Comparison of ENCODE assay signal across 8 cellular contexts in the genomic region with DNA sequence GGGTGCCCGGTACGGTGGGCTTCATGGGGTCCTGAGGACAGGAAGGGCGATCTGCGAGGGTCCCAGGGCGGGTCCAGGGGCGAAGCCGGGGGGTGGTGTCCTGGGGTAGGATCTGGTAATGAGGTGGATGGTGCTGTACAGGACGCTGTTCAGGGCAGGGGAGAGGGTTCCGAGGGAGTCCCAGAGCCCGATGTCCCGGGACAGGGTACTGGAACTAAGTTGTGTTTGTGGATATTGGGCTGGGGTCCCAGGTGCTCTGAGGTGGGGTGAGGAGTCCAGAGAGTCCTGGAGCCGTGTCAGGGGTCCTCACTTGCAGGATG. TPM values are rescaled to one million over a fixed set of nuclear protein-coding genes. Genes with fewer than 3 reads are reported as not detected.
DNase-seq lines count a peak whose midpoint lies in the region; ATAC-seq and TF ChIP-seq lines count a peak whose summit lies in the region.

No MANE protein-coding gene starts in this region.

- peak overlapping the region; percentile 88 to 96 (median 95) for H3K4me3 Mint-ChIP-seq in CD4-positive, alpha-beta memory T cell
- H3K4me3 Mint-ChIP-seq in activated naive CD8-positive, alpha-beta T cell treated with anti-CD3 and anti-CD28 coated beads, Interleukin-2, amount 50 U/mL, for 24 hours: peak overlapping the region; percentile 93

- TF ChIP-seq CTCF in thyroid gland (IDR thresholded peaks at IDR 0.05): no peak

- H3K27ac ChIP-seq in CD4-positive, alpha-beta memory T cell (ENCODE audit: low read depth, low read length): peak overlapping the region; percentile 77
- peak overlapping the region; percentile 97 for H3K27ac ChIP-seq in layer of hippocampus (ENCODE audit: low read depth, low read length)
- peak overlapping the region in 2 of 3 donors; percentile 76 to 84 for H3K27ac ChIP-seq in thyroid gland

- H3K36me3 ChIP-seq in CD4-positive, alpha-beta memory T cell (ENCODE audit: insufficient read depth, low read length): peaks cover 8% of the 10 kb centered on the region
- peaks cover 3 to 12% of the 10 kb centered on the region in 2 donors for H3K36me3 ChIP-seq in thyroid gland

- no peak for TF ChIP-seq POLR2A in thyroid gland (IDR thresholded peaks at IDR 0.05)

- 1 to 2% methylated on average over 7 to 11 of the region's 12 CpGs for WGBS in thyroid gland, 2 donors

- no peaks in the 10 kb centered on the region for H3K27me3 ChIP-seq in CD4-positive, alpha-beta memory T cell (ENCODE audit: insufficient read depth, low read length)
- no peaks in the 10 kb centered on the region for H3K27me3 ChIP-seq in layer of hippocampus (ENCODE audit: control insufficient read depth, insufficient read depth, low read length)
- H3K27me3 ChIP-seq in thyroid gland: no peaks in the 10 kb centered on the region

- H3K4me3 ChIP-seq in CD4-positive, alpha-beta memory T cell (ENCODE audit: low read length in 2 of 2): peak overlapping the region; percentile 62 to 64
- H3K4me3 ChIP-seq in thyroid gland (replicated peaks in 1 of 3): peak overlapping the region; percentile 81 to 94 (median 83)

- DNase-seq in CD4-positive, alpha-beta memory T cell: no peak
- DNase-seq in activated naive CD8-positive, alpha-beta T cell treated with anti-CD3 and anti-CD28 coated beads, Interleukin-2, amount 50 U/mL, for 24 hours: no peak
- DNase-seq in thyroid gland: no peak
- DNase-seq in inferior parietal cortex (ENCODE audit: extremely low spot score): no peak
- DNase-seq in NAMALWA (ENCODE audit: low spot score): no peak

- H3K27ac Mint-ChIP-seq in CD4-positive, alpha-beta memory T cell: peak overlapping the region; percentile 38 to 95 (median 92)
- H3K27ac Mint-ChIP-seq in activated naive CD8-positive, alpha-beta T cell treated with anti-CD3 and anti-CD28 coated beads, Interleukin-2, amount 50 U/mL, for 24 hours: peak overlapping the region; percentile 89

- CTCF ChIA-PET in CD4-positive, alpha-beta memory T cell (lab: Charles Lee; ENCODE audit: partially characterized antibody): interaction anchor here (0.8 to 1.5 kb wide), 6 partner anchors 20 to 120 kb away, joined by 4 to 6 read pairs (median 4); a partner anchor contains a TSS

- peaks cover 0 to 3% (median 0%) of the 10 kb centered on the region in 8 donors for H3K9me3 Mint-ChIP-seq in CD4-positive, alpha-beta memory T cell
- peaks cover 8% of the 10 kb centered on the region for H3K9me3 Mint-ChIP-seq in activated naive CD8-positive, alpha-beta T cell treated with anti-CD3 and anti-CD28 coated beads, Interleukin-2, amount 50 U/mL, for 24 hours

- peaks cover 0 to 6% of the 10 kb centered on the region in 2 donors for H3K9me3 ChIP-seq in CD4-positive, alpha-beta memory T cell (ENCODE audit: control insufficient read depth in 1 of 2, low read length in 2 of 2)
- H3K9me3 ChIP-seq in thyroid gland: no peaks in the 10 kb centered on the region

- peaks cover 7 to 22% of the 10 kb centered on the region in 2 donors for H3K36me3 Mint-ChIP-seq in CD4-positive, alpha-beta memory T cell
- peaks cover 15% of the 10 kb centered on the region for H3K36me3 Mint-ChIP-seq in activated naive CD8-positive, alpha-beta T cell treated with anti-CD3 and anti-CD28 coated beads, Interleukin-2, amount 50 U/mL, for 24 hours (ENCODE audit: low read depth)

- H3K27me3 Mint-ChIP-seq in CD4-positive, alpha-beta memory T cell: no peaks in the 10 kb centered on the region
- H3K27me3 Mint-ChIP-seq in activated naive CD8-positive, alpha-beta T cell treated with anti-CD3 and anti-CD28 coated beads, Interleukin-2, amount 50 U/mL, for 24 hours: no peaks in the 10 kb centered on the region

- intact Hi-C loops in CD4-positive, alpha-beta memory T cell (cut with micrococcal nuclease): loop anchor here (1.0 kb wide), 1 partner anchor 20 kb away; a partner anchor contains a TSS
- intact Hi-C loops in thyroid gland (cut with DNase I): no loop called here

- ATAC-seq in HG02885 (IDR thresholded peaks at IDR 0.05; ENCODE audit: poor library complexity, unreplicated experiment) (peak; percentile 13), HG02884 (IDR thresholded peaks at IDR 0.05; ENCODE audit: unreplicated experiment) (no peak)
- peak; percentile 3 for ATAC-seq in activated naive CD8-positive, alpha-beta T cell treated with anti-CD3 and anti-CD28 coated beads, Interleukin-2, amount 50 U/mL, for 24 hours

- H3K4me1 ChIP-seq in CD4-positive, alpha-beta memory T cell (ENCODE audit: insufficient read depth, low read length): peaks cover 19% of the 10 kb centered on the region
- peaks cover 21 to 25% of the 10 kb centered on the region in 2 donors for H3K4me1 ChIP-seq in thyroid gland

- POLR2A ChIA-PET in CD4-positive, alpha-beta memory T cell (lab: Charles Lee; ENCODE audit: partially characterized antibody): interaction anchor here (0.8 to 2.8 kb wide), 10 partner anchors 9 to 1090 kb away, joined by 3 to 45 read pairs (median 4); a partner anchor contains a TSS

- H3K4me1 Mint-ChIP-seq in CD4-positive, alpha-beta memory T cell: peaks cover 21 to 42% (median 30%) of the 10 kb centered on the region in 4 donors
- peaks cover 42% of the 10 kb centered on the region for H3K4me1 Mint-ChIP-seq in activated naive CD8-positive, alpha-beta T cell treated with anti-CD3 and anti-CD28 coated beads, Interleukin-2, amount 50 U/mL, for 24 hours

RNA-seq across cellular contexts. Expression of a gene that starts 0.4 kb away (rescaled TPM):
- 100 to 1,000 TPM; 112 to 114 TPM for total RNA-seq in CD4-positive, alpha-beta memory T cell
- 10 to 100 TPM in 1 of 2 donors, 1 to 10 TPM in 1; 5.5 to 18.1 TPM for polyA plus RNA-seq in CD4-positive, alpha-beta memory T cell
- 10 to 100 TPM; 37.1 to 67.2 (median 55.7) TPM for total RNA-seq in thyroid gland

RNA-seq across cellular contexts. Expression of a gene that starts 15.5 kb away (rescaled TPM):
- total RNA-seq in CD4-positive, alpha-beta memory T cell: 1 to 10 TPM in 1 of 2 experiments, under 1 TPM in 1; 0.55 to 1.0 TPM
- not detected for polyA plus RNA-seq in CD4-positive, alpha-beta memory T cell
- 1 to 10 TPM in 2 of 4 donors, under 1 TPM in 2; 0.11 to 2.0 (median 0.80) TPM for total RNA-seq in thyroid gland

RNA-seq across cellular contexts. Expression of a gene that starts 19.4 kb away (rescaled TPM):
- 10 to 100 TPM; 60.4 to 65.0 TPM for total RNA-seq in CD4-positive, alpha-beta memory T cell
- polyA plus RNA-seq in CD4-positive, alpha-beta memory T cell: 10 to 100 TPM; 45.9 to 46.9 TPM
- total RNA-seq in thyroid gland: 10 to 100 TPM; 51.0 to 75.0 (median 58.9) TPM

RNA-seq across cellular contexts. Expression of a gene that starts 32.4 kb away (rescaled TPM):
- 1 to 10 TPM; 1.1 to 1.2 TPM for total RNA-seq in CD4-positive, alpha-beta memory T cell
- polyA plus RNA-seq in CD4-positive, alpha-beta memory T cell: under 1 TPM in 1 of 2 donors, not detected in 1; 0.19 TPM
- total RNA-seq in thyroid gland: under 1 TPM in 1 of 4 donors, not detected in 3; 0.40 TPM

RNA-seq across cellular contexts. Expression of a gene that starts 49.8 kb away (rescaled TPM):
- total RNA-seq in CD4-positive, alpha-beta memory T cell: not detected
- polyA plus RNA-seq in CD4-positive, alpha-beta memory T cell: under 1 TPM; 0.07 to 0.15 TPM
- under 1 TPM in 2 of 4 donors, not detected in 2; 0.45 to 0.54 TPM for total RNA-seq in thyroid gland
